22 cellular contexts compared by ENCODE assay signal in the genomic region with DNA sequence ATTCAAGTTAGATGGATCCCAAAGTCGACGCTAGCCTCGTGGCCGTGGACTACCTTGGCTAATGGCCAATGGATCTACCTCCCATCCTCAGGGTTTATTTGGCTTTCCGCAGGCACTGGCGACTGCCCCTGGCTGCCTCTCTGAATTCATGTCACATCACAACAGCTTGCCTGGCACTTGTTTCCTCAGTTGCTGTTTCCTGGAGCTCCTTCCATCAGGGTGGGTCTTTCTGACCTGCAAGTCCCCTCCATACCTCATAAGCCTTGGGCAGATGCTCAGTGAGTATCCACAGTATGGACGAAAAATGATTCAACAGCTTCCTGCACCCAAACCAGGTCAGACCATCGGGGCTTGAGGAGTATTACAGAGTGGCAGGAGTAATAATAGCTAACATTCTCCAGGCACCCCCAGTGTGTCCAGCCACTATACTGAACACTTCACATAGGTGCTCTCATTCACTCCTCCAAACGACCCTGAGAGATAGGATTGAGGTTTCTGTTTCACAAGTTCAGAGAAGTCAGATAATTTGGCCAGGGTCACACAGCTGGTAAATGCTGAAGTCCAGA.
"Had no signal": no experiment of that assay in that cellular context is flagged by ENCODE, and none has a peak within 500 bp of the region (broad histone marks: within the 10 kb centered on the region; RNA-seq: fewer than 3 reads in every experiment).

No MANE protein-coding gene starts in this region.

- H3K27ac ChIP-seq: heart left ventricle, lower lobe of right lung, ovary, skin epidermis, suprapubic skin, thoracic aorta, tibial artery, upper lobe of right lung had no signal

- H3K4me1 ChIP-seq: suprapubic skin, tibial artery, upper lobe of right lung had no signal

- H3K4me3 ChIP-seq: heart left ventricle, lower lobe of right lung, ovary, skin epidermis, suprapubic skin, thoracic aorta, tibial artery, upper lobe of right lung had no signal

- ATAC-seq: heart left ventricle; left cardiac atrium; left lobe of liver; lower lobe of right lung; naive thymus-derived CD8-positive, alpha-beta T cell; right cardiac atrium; sciatic nerve; stimulated activated effector memory CD8-positive, alpha-beta T cell treated with anti-CD3 and anti-CD28 coated beads, Interleukin-12 subunit alpha, Interleukin-12 subunit beta, amount 100 ng/mL, for 72 hours; upper lobe of right lung had no signal

- DNase-seq: heart left ventricle; hypothalamus; kidney glomerular epithelial cell; left cardiac atrium; lower lobe of right lung; mammary epithelial cell; mesenchymal stem cell; naive thymus-derived CD8-positive, alpha-beta T cell; nucleus accumbens; ovary; right cardiac atrium; stimulated activated CD4-positive, alpha-beta T cell treated with anti-CD3 and anti-CD28 coated beads, Interleukin-4, amount 100 ng/mL, for 24 hours; stimulated activated naive CD4-positive, alpha-beta T cell; tibial artery; trophoblast cell; upper lobe of right lung had no signal

- H3K9me3 ChIP-seq: lower lobe of right lung, ovary, suprapubic skin, thoracic aorta, upper lobe of right lung had no signal

- H3K27me3 ChIP-seq: ovary, tibial artery, upper lobe of right lung had no signal

- H3K36me3 ChIP-seq: heart left ventricle, lower lobe of right lung, ovary, suprapubic skin, thoracic aorta, tibial artery, upper lobe of right lung had no signal
